ENCODE assay signal across 17 cellular contexts in genomic region chr2:64632855-64633819, GRCh38. TPM values are rescaled to one million over a fixed set of nuclear protein-coding genes. Genes with fewer than 3 reads are reported as not detected.
DNase-seq lines count a peak whose midpoint lies in the region; ATAC-seq, FAIRE-seq and TF ChIP-seq lines count a peak whose summit lies in the region.
"Had no signal": no experiment of that assay in that cellular context is flagged by ENCODE, and none has a peak within 500 bp of the region (broad histone marks: within the 10 kb centered on the region; RNA-seq: fewer than 3 reads in every experiment).

No MANE protein-coding gene starts in this region.

- FAIRE-seq in K562 (lab: Jason Lieb, UNC) = no peak

- WGBS in K562 (ENCODE audit: insufficient coverage, low coverage, missing lambda C conversion rate) = 95% methylated on average over 9 of the region's 9 CpGs

- POLR2A ChIA-PET in K562 (lab: Yijun Ruan, JAX) = interaction anchor here (0.9 to 3.6 kb wide), 6 partner anchors 8 to 247 kb away, joined by 3 to 19 read pairs (median 4); no protein-coding TSS in a partner anchor

- intact Hi-C loops in K562 (cut with micrococcal nuclease) (no loop called here), lower lobe of right lung (cut with DNase I) (no loop called here)

- peak overlapping the region; percentile 68 for H3K27ac Mint-ChIP-seq in memory B cell
- H3K27ac Mint-ChIP-seq: CD4-positive, alpha-beta T cell had no signal

- TSS peak; percentile 21 for BruUV-seq in K562 (replicated peaks; lab: Mats Ljungman, UMichigan)

- no peak for TF ChIP-seq POLR2A in K562 (conservative IDR thresholded peaks at IDR 0.05)

- no peak overlapping the region for H3K27ac ChIP-seq in K562 (ENCODE audit: extremely low read depth, low read depth, low read length)
- no peak overlapping the region for H3K27ac ChIP-seq in lower lobe of right lung
- H3K27ac ChIP-seq: uterus had no signal

- no peak for TF ChIP-seq RAD21 in K562 (CRISPR knock-in tag; conservative IDR thresholded peaks at IDR 0.05 in 1 of 2, IDR thresholded peaks at IDR 0.05 in 1 of 2)

- H3K4me1 ChIP-seq in K562 (replicated peaks in 1 of 2; ENCODE audit: control insufficient read depth in 2 of 2, insufficient read depth in 2 of 2, low read length in 2 of 2) (peaks cover 5 to 12% of the 10 kb centered on the region in 2 experiments), lower lobe of right lung (peaks cover 47% of the 10 kb centered on the region)
- H3K4me1 ChIP-seq: uterus had no signal

- CTCF ChIA-PET in K562 (lab: Yijun Ruan, JAX; ENCODE audit: low intra/inter-chr PET ratio) = no interaction called here

- H3K4me3 Mint-ChIP-seq in memory B cell = no peak overlapping the region
- H3K4me3 Mint-ChIP-seq: CD4-positive, alpha-beta T cell had no signal

- DNase-seq in AG08396 (ENCODE audit: low spot score) (peak; percentile 38), EH (ENCODE audit: low read depth) (peak; percentile 32), K562 (ENCODE audit: extremely low read depth in 1 of 4, low spot score in 3 of 4) (no peak), memory B cell (ENCODE audit: low spot score in 2 of 2) (no peak), 8988T (no peak), lower lobe of right lung (no peak), SHP77 treated with DMSO at 0.1 percent for 48 hours (lab: John Stamatoyannopoulos, UW) (no peak), medulla oblongata (ENCODE audit: extremely low spot score) (no peak)
- DNase-seq: activated naive CD4-positive, alpha-beta T cell treated with Interleukin-2 at 50 U/mL for 16 hours; CD4-positive, alpha-beta T cell; effector CD8-positive, alpha-beta T cell; KBM-7; NCI-H1417 treated with DMSO at 0.1 percent for 48 hours; stimulated activated naive CD8-positive, alpha-beta T cell treated with anti-CD3 and anti-CD28 coated beads, Interleukin-15, Interleukin-2, amounts not matched to agents 100 U/mL and 50 U/mL, for 24 hours; SW 1271; uterus had no signal

- H3K4me2 ChIP-seq in K562 (ENCODE audit: insufficient read depth, low read length) = no peak overlapping the region

- H3K27me3 ChIP-seq in K562 (ENCODE audit: control insufficient read depth in 2 of 2, insufficient read depth in 2 of 2, low read length in 2 of 2) = no peaks in the 10 kb centered on the region
- no peaks in the 10 kb centered on the region for H3K27me3 ChIP-seq in lower lobe of right lung (ENCODE audit: low read depth)
- H3K27me3 ChIP-seq: uterus had no signal

- no peaks in the 10 kb centered on the region for H3K9me3 ChIP-seq in K562 (replicated peaks; ENCODE audit: control insufficient read depth, insufficient read depth, low read depth, low read length)
- H3K9me3 ChIP-seq in lower lobe of right lung = no peaks in the 10 kb centered on the region
- H3K9me3 ChIP-seq: uterus had no signal

- no peak overlapping the region for H3K4me3 ChIP-seq in K562
- no peak overlapping the region for H3K4me3 ChIP-seq in lower lobe of right lung
- H3K4me3 ChIP-seq: uterus had no signal

- no peaks in the 10 kb centered on the region for H3K9me3 Mint-ChIP-seq in memory B cell
- H3K9me3 Mint-ChIP-seq: CD4-positive, alpha-beta T cell had no signal

- no peaks in the 10 kb centered on the region for H3K27me3 Mint-ChIP-seq in memory B cell
- H3K27me3 Mint-ChIP-seq: CD4-positive, alpha-beta T cell had no signal

- peaks cover 50% of the 10 kb centered on the region for H3K79me2 ChIP-seq in K562 (ENCODE audit: control insufficient read depth, insufficient read depth, low read length)

- TF ChIP-seq EP300 in K562 (IDR thresholded peaks at IDR 0.05; ENCODE audit: low read length) = no peak

- in situ Hi-C loops in K562 (cut with MboI) = no loop called here

- no peaks in the 10 kb centered on the region for H4K20me1 ChIP-seq in K562 (replicated peaks; ENCODE audit: control insufficient read depth, insufficient read depth, low read length)

- peaks cover 47% of the 10 kb centered on the region for H3K4me1 Mint-ChIP-seq in memory B cell

- ATAC-seq in K562 (no peak), memory B cell (ENCODE audit: low read depth) (no peak), lower lobe of right lung (no peak)
- ATAC-seq: Panc1; stimulated activated naive CD8-positive, alpha-beta T cell treated with anti-CD3 and anti-CD28 coated beads, Interleukin-15, Interleukin-2, amounts not matched to agents 100 U/mL and 50 U/mL, for 24 hours had no signal

- no peak for TF ChIP-seq CTCF in K562 (IDR thresholded peaks at IDR 0.05 in 2 of 3, conservative IDR thresholded peaks at IDR 0.05 in 1 of 3; ENCODE audit: insufficient read depth in 2 of 3, low read depth in 1 of 3, low read length in 3 of 3)
- no peak for TF ChIP-seq CTCF in lower lobe of right lung (IDR thresholded peaks at IDR 0.05)

- H3K9ac ChIP-seq in K562 (ENCODE audit: insufficient read depth in 1 of 2, low read depth in 2 of 2, low read length in 2 of 2) = no peak overlapping the region

- H3K36me3 ChIP-seq in K562 (ENCODE audit: control insufficient read depth, insufficient read depth, low read length) (peaks cover 71% of the 10 kb centered on the region), lower lobe of right lung (peaks cover 44% of the 10 kb centered on the region)
- H3K36me3 ChIP-seq: uterus had no signal

- no peak overlapping the region for H2AFZ ChIP-seq in K562 (ENCODE audit: low read depth, low read length)

- no peaks in the 10 kb centered on the region for H3K9me1 ChIP-seq in K562 (ENCODE audit: control insufficient read depth, insufficient read depth, low read length)

- H3K36me3 Mint-ChIP-seq in memory B cell = peaks cover 22% of the 10 kb centered on the region

TF ChIP-seq in K562, 482 proteins besides CTCF, POLR2A, EP300 and RAD21:
- TF ChIP-seq GABPB1 (CRISPR knock-in tag; IDR thresholded peaks at IDR 0.05) (no peak), ZNF644 (tag; IDR thresholded peaks at IDR 0.05; ENCODE audit: low read depth) (no peak), RBM25 (IDR thresholded peaks at IDR 0.05; ENCODE audit: low read depth, low read length, severe bottlenecking) (no peak), ZNF384 (IDR thresholded peaks at IDR 0.05; ENCODE audit: low read depth, low read length) (no peak), KLF1 (tag; IDR thresholded peaks at IDR 0.05) (no peak), SRSF3 (IDR thresholded peaks at IDR 0.05; ENCODE audit: insufficient read depth, low read length) (no peak), RREB1 (CRISPR knock-in tag; IDR thresholded peaks at IDR 0.05) (no peak), ZNF184 (CRISPR knock-in tag; IDR thresholded peaks at IDR 0.05) (no peak)

RNA-seq across cellular contexts. Expression of gene SERTAD2, which starts 20.6 kb away (rescaled TPM):
- total RNA-seq in K562 (2011; cell fraction: chromatin; rRNA removed; ENCODE audit: low replicate concordance) = 9.0 and 18.6 TPM in 2 replicates
- 8.2 and 9.5 TPM in 2 replicates for total RNA-seq in K562 (2011; cell fraction: nucleolus; rRNA removed)
- total RNA-seq in K562 (2011; cell fraction: nucleoplasm; rRNA removed) = 17.8 and 37.0 TPM in 2 replicates
- total RNA-seq in K562 (2014; rRNA removed) = 5.3 and 5.9 TPM in 2 replicates
- total RNA-seq in K562 (2014; rRNA removed; fragmentation: Illumina TruSeq; extraction: Trizol) = 5.7 and 6.1 TPM in 2 replicates
- 6.5 and 7.1 TPM in 2 replicates for total RNA-seq in K562 (2015; rRNA removed; fragmentation: Illumina TruSeq; extraction: Trizol)
- 11.3 and 11.6 TPM in 2 replicates for total RNA-seq in K562 (2021)
- 5.9 and 6.6 TPM in 2 replicates for polyA plus RNA-seq in K562 (2011; rRNA removed)
- 6.1 and 8.2 TPM in 2 replicates for polyA plus RNA-seq in K562 (2011; cell fraction: cytosol; rRNA removed)
- 5.4 and 7.0 TPM in 2 replicates for polyA plus RNA-seq in K562 (2011; cell fraction: nucleus; rRNA removed)
- 10.7 and 11.1 TPM in 2 replicates for polyA plus RNA-seq in K562 (2012)
- polyA plus RNA-seq in K562 (2014; fragmentation: Illumina TruSeq; extraction: Trizol) = 9.4 and 12.5 TPM in 2 replicates
- polyA plus RNA-seq in K562 (2014; fragmentation: Nextera tagmentation; extraction: Ambion mirVana) = 1 to 10 TPM; 3.0 to 3.4 TPM
- 6.3 and 7.5 TPM in 2 replicates for polyA plus RNA-seq in K562 (2014; rRNA removed)
- 11.4 and 12.5 TPM in 2 replicates for polyA minus RNA-seq in K562 (2011; rRNA and poly(A)+ RNA removed)
- polyA minus RNA-seq in K562 (2011; cell fraction: cytosol; rRNA and poly(A)+ RNA removed) = 5.9 and 8.6 TPM in 2 replicates
- polyA minus RNA-seq in K562 (2011; cell fraction: nucleus; rRNA and poly(A)+ RNA removed) = 7.7 and 10.0 TPM in 2 replicates
- total RNA-seq in lower lobe of right lung = 20.1 TPM

Comparison
In these comparisons a context has a peak if more than half of its experiments do, and no peak if none do; other contexts are left out.
1. DNase-seq: peak in AG08396 (single experiment) and EH (single experiment); none in K562 (0 of 4), memory B cell (0 of 2), 8988T (single experiment), lower lobe of right lung (single experiment), SHP77 treated with DMSO at 0.1 percent for 48 hours (single experiment) and medulla oblongata (single experiment).